ENCODE assay signal across 7 cellular contexts in genomic region chr3:195270350-195271115, GRCh38. TPM values are rescaled to one million over a fixed set of nuclear protein-coding genes. Genes with fewer than 3 reads are reported as not detected.
DNase-seq lines count a peak whose midpoint lies in the region; TF ChIP-seq lines count a peak whose summit lies in the region.

No MANE protein-coding gene starts in this region.

- TF ChIP-seq POLR2A in Raji (IDR thresholded peaks at IDR 0.05; ENCODE audit: insufficient read depth, low read depth, low read length), result peak; percentile 78

- no peaks in the 10 kb centered on the region for H3K9me2 ChIP-seq in Karpas-422 (replicated peaks; ENCODE audit: insufficient read depth, low read length)

- H3K36me3 ChIP-seq in H7 (replicated peaks; ENCODE audit: control insufficient read depth, insufficient read depth, low read length) (peaks cover 4% of the 10 kb centered on the region), Karpas-422 (ENCODE audit: insufficient read depth, low read length) (peaks cover 4% of the 10 kb centered on the region; the same call in 1 of the 2 replicates), iPS-18a (ENCODE audit: control insufficient read depth, low read depth, low read length) (peaks cover 5% of the 10 kb centered on the region), skeletal muscle satellite cell (ENCODE audit: insufficient read depth, low read length) (peaks cover 4% of the 10 kb centered on the region)

- H3K9ac ChIP-seq in Karpas-422 (ENCODE audit: low read length) (peak overlapping the region; percentile 82), iPS-18a (ENCODE audit: low read length) (peak overlapping the region; percentile 71), skeletal muscle satellite cell (ENCODE audit: low read depth, low read length) (peak overlapping the region; percentile 89)

- in situ Hi-C loops in astrocyte of the cerebellum (cut with HindIII; ENCODE audit: low sequenced_read_pairs), result no loop called here

- peaks cover 24% of the 10 kb centered on the region for H4K20me1 ChIP-seq in Karpas-422 (ENCODE audit: insufficient read depth, low read depth, low read length)

- peak overlapping the region; percentile 76 for H3K4me2 ChIP-seq in Karpas-422 (ENCODE audit: low read depth, low read length, poor library complexity, severe bottlenecking)
- H3K4me2 ChIP-seq in skeletal muscle satellite cell (ENCODE audit: low read length), result peak overlapping the region; percentile 97

- TF ChIP-seq CTCF in GM12873 (IDR thresholded peaks at IDR 0.05; ENCODE audit: insufficient read depth, low read depth, low read length, missing control alignments) (peak; percentile 62), astrocyte of the cerebellum (IDR thresholded peaks at IDR 0.05; ENCODE audit: low read depth, low read length, missing control alignments) (peak; percentile 43)

- H3K27ac ChIP-seq in Karpas-422 (ENCODE audit: low read length) (no peak overlapping the region; the same call in 1 of the 2 replicates), iPS-18a (ENCODE audit: low read length) (no peak overlapping the region)

- peak overlapping the region; percentile 73; the same call in 1 of the 2 replicates for H2AFZ ChIP-seq in Karpas-422 (ENCODE audit: low read length)

- H3K4me1 ChIP-seq in Karpas-422 (ENCODE audit: low read length), result peaks cover 29% of the 10 kb centered on the region
- peaks cover 14% of the 10 kb centered on the region for H3K4me1 ChIP-seq in iPS-18a (ENCODE audit: control insufficient read depth, low read depth, low read length)
- H3K4me1 ChIP-seq in skeletal muscle satellite cell (ENCODE audit: control insufficient read depth, insufficient read depth, low read length), result peaks cover 16% of the 10 kb centered on the region

- DNase-seq in H7 (peak; percentile 88), Karpas-422 (peak; percentile 72), astrocyte of the cerebellum (ENCODE audit: low read depth) (no peak)

- H3K27me3 ChIP-seq in H7 (ENCODE audit: control insufficient read depth, insufficient read depth, low read length) (no peaks in the 10 kb centered on the region), Karpas-422 (ENCODE audit: low read length) (no peaks in the 10 kb centered on the region), iPS-18a (ENCODE audit: control insufficient read depth, insufficient read depth, low read length) (no peaks in the 10 kb centered on the region), skeletal muscle satellite cell (ENCODE audit: control insufficient read depth, insufficient read depth, low read length) (no peaks in the 10 kb centered on the region)

- H3K9me3 ChIP-seq in Karpas-422 (ENCODE audit: low read length) (no peaks in the 10 kb centered on the region), iPS-18a (ENCODE audit: control insufficient read depth, low read depth, low read length) (no peaks in the 10 kb centered on the region), skeletal muscle satellite cell (replicated peaks; ENCODE audit: low read length) (no peaks in the 10 kb centered on the region)

- peaks cover 19% of the 10 kb centered on the region for H3K79me2 ChIP-seq in Karpas-422 (ENCODE audit: low read length)

- peak overlapping the region; percentile 94 for H3K4me3 ChIP-seq in H7 (ENCODE audit: insufficient read depth, low read depth, low read length)
- peak overlapping the region; percentile 88 for H3K4me3 ChIP-seq in Karpas-422 (ENCODE audit: low read length)
- H3K4me3 ChIP-seq in astrocyte of the cerebellum (ENCODE audit: low read depth, low read length), result peak overlapping the region; percentile 73
- H3K4me3 ChIP-seq in iPS-18a (ENCODE audit: low read length), result peak overlapping the region; percentile 86
- H3K4me3 ChIP-seq in skeletal muscle satellite cell (ENCODE audit: low read length), result peak overlapping the region; percentile 91

RNA-seq across cellular contexts. Expression of gene XXYLT1, which starts 0.4 kb away (rescaled TPM):
- 40.9 and 42.6 TPM in 2 replicates for total RNA-seq in H7 (2014; rRNA removed; shearing (Covaris generic))
- total RNA-seq in Karpas-422 (2014; rRNA removed; shearing (Covaris generic); ENCODE audit: low replicate concordance), result 7.3 and 12.0 TPM in 2 replicates
- 18.5 and 23.6 TPM in 2 replicates for total RNA-seq in skeletal muscle satellite cell (2012; rRNA removed)
